Comparison of ENCODE assay signal across 34 cellular contexts in genomic region chr5:135655326-135655725, GRCh38.
"Had no signal": no experiment of that assay in that cellular context is flagged by ENCODE, and none has a peak within 500 bp of the region (broad histone marks: within the 10 kb centered on the region; RNA-seq: fewer than 3 reads in every experiment).

No MANE protein-coding gene starts in this region.

- H3K4me3 ChIP-seq: ascending aorta, body of pancreas, MG63, PC-9 had no signal

- H3K27me3 ChIP-seq: ascending aorta, body of pancreas had no signal

- H3K27ac ChIP-seq: ascending aorta, body of pancreas, PC-9, RWPE1, VCaP had no signal

- H3K36me3 ChIP-seq: ascending aorta, MG63 had no signal

- H3K27ac Mint-ChIP-seq: activated B cell treated with CpG ODN at 0.5 μM for 24 hours; activated CD4-positive, alpha-beta memory T cell treated with anti-CD3 and anti-CD28 coated beads for 36 hours; activated naive CD4-positive, alpha-beta T cell treated with anti-CD3 and anti-CD28 coated beads, Interleukin-2, amount 50 U/mL, for 24 hours; activated naive CD8-positive, alpha-beta T cell treated with anti-CD3 and anti-CD28 coated beads, Interleukin-2, amount 10 ng/mL, durations not matched to agents 7 days and 5 days; activated T-cell treated with anti-CD3 and anti-CD28 coated beads, Interleukin-2, amount 50 U/mL, for 72 hours; activated T-helper 2 cell treated with anti-CD3 and anti-CD28 coated beads, Interferon-gamma antibody, Interleukin-2, Interleukin-4, amounts not matched to agents 10 μg/mL and 5 μg/mL and 100 μg/mL, durations not matched to agents 14 hours and 24 hours and 36 hours had no signal

- H3K36me3 Mint-ChIP-seq: activated CD4-positive, alpha-beta memory T cell treated with anti-CD3 and anti-CD28 coated beads for 36 hours; activated naive CD4-positive, alpha-beta T cell treated with anti-CD3 and anti-CD28 coated beads, Interleukin-2, amount 50 U/mL, for 24 hours; activated naive CD8-positive, alpha-beta T cell treated with anti-CD3 and anti-CD28 coated beads, Interleukin-2, amount 10 ng/mL, durations not matched to agents 7 days and 5 days had no signal

- H3K4me1 ChIP-seq: ascending aorta, body of pancreas had no signal

- DNase-seq: activated B cell treated with CpG ODN at 0.5 μM for 24 hours; activated CD4-positive, alpha-beta memory T cell treated with anti-CD3 and anti-CD28 coated beads for 36 hours; activated CD4-positive, alpha-beta T cell treated with anti-CD3 and anti-CD28 coated beads for 4 hours; activated CD4-positive, alpha-beta T cell treated with anti-CD3 and anti-CD28 coated beads, Interleukin-2, amount 50 U/mL, for 1 hour; activated CD4-positive, CD25-positive, alpha-beta regulatory T cell treated with anti-CD3 and anti-CD28 coated beads, Interleukin-2, amount 50 U/mL, for 72 hours; activated gamma-delta T cell; activated naive CD4-positive, alpha-beta T cell treated with Interleukin-2 at 50 U/mL for 16 hours; activated naive CD8-positive, alpha-beta T cell treated with anti-CD3 and anti-CD28 coated beads, Interleukin-2, amount 10 ng/mL, durations not matched to agents 7 days and 5 days; activated T-cell treated with anti-CD3 and anti-CD28 coated beads, Interleukin-2, amount 50 U/mL, for 1 hour; activated T-cell treated with anti-CD3 and anti-CD28 coated beads, Interleukin-2, amount 50 U/mL, for 72 hours; amygdala; body of pancreas; central memory CD4-positive, alpha-beta T cell; Kasumi-1; KG1; MG63; MV-4-11; NCI-H1092; NCI-H1436 treated with DMSO at 0.1 percent for 48 hours; NCI-H1694 treated with DMSO at 0.1 percent for 48 hours; NCI-H2029; NCI-H345; NCI-H524 treated with DMSO at 0.1 percent for 48 hours; PC-9; SIG-M5; SW 1271; T-helper 1 cell; T-helper 2 cell; T-helper 9 cell had no signal

- H3K4me3 Mint-ChIP-seq: activated B cell treated with CpG ODN at 0.5 μM for 24 hours; activated CD4-positive, alpha-beta memory T cell treated with anti-CD3 and anti-CD28 coated beads for 36 hours; activated naive CD4-positive, alpha-beta T cell treated with anti-CD3 and anti-CD28 coated beads, Interleukin-2, amount 50 U/mL, for 24 hours; activated naive CD8-positive, alpha-beta T cell treated with anti-CD3 and anti-CD28 coated beads, Interleukin-2, amount 10 ng/mL, durations not matched to agents 7 days and 5 days; activated T-cell treated with anti-CD3 and anti-CD28 coated beads, Interleukin-2, amount 50 U/mL, for 72 hours had no signal

- H3K27me3 Mint-ChIP-seq: activated B cell treated with CpG ODN at 0.5 μM for 24 hours; activated naive CD8-positive, alpha-beta T cell treated with anti-CD3 and anti-CD28 coated beads, Interleukin-2, amount 10 ng/mL, durations not matched to agents 7 days and 5 days had no signal

- H2AFZ ChIP-seq: PC-9 had no signal

- H3K9me3 ChIP-seq: ascending aorta had no signal

- H3K4me1 Mint-ChIP-seq: activated B cell treated with CpG ODN at 0.5 μM for 24 hours; activated naive CD4-positive, alpha-beta T cell treated with anti-CD3 and anti-CD28 coated beads, Interleukin-2, amount 50 U/mL, for 24 hours; activated naive CD8-positive, alpha-beta T cell treated with anti-CD3 and anti-CD28 coated beads, Interleukin-2, amount 10 ng/mL, durations not matched to agents 7 days and 5 days had no signal

- H3K4me2 ChIP-seq: PC-9 had no signal
